Comparison of ENCODE assay signal across 30 cellular contexts in the genomic region with DNA sequence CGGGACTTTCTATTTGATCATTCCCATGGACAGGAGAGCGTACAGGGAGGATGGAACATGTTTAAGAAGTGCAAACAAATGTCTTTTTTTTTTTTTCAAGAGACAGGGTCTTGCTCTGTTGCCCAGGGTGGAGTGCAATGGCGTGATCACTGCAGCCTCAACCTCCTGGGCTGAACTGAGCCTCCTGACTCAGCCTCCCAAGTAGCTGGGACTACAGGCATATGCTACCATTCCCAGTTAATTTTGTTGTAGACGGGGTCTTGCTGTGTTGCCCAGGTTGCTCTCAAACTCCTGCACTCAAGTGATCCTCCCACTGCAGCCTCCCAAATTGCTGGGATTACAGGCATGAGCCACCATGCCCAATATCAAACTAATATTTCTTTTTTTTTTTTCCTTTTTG. TPM values are rescaled to one million over a fixed set of nuclear protein-coding genes. Genes with fewer than 3 reads are reported as not detected.
"Had no signal": no experiment of that assay in that cellular context is flagged by ENCODE, and none has a peak within 500 bp of the region (broad histone marks: within the 10 kb centered on the region; RNA-seq: fewer than 3 reads in every experiment).

No MANE protein-coding gene starts in this region.

- FAIRE-seq: keratinocyte had no signal

- H3K36me3 ChIP-seq: neural progenitor cell, uterus had no signal

- H3K4me3 ChIP-seq: coronary artery, dorsolateral prefrontal cortex, heart left ventricle, left ventricle myocardium inferior, lower lobe of right lung, neural progenitor cell, psoas muscle, skin epidermis, testis, transverse colon, uterus had no signal

- H3K27ac ChIP-seq: coronary artery, dorsolateral prefrontal cortex, heart left ventricle, left ventricle myocardium inferior, lower lobe of right lung, parathyroid adenoma, skin epidermis, testis, transverse colon, uterus had no signal

- H3K27me3 ChIP-seq: dorsolateral prefrontal cortex, heart left ventricle, neural progenitor cell, testis, transverse colon, uterus had no signal

- H3K79me2 ChIP-seq: parathyroid adenoma had no signal

- H3K9me3 ChIP-seq: heart left ventricle, left ventricle myocardium inferior, lower lobe of right lung, psoas muscle, testis, transverse colon, uterus had no signal

- H3K4me1 ChIP-seq: neural progenitor cell, parathyroid adenoma, uterus had no signal

- H3K9ac ChIP-seq: neural progenitor cell, parathyroid adenoma had no signal

- ATAC-seq: heart left ventricle; lower lobe of right lung; natural killer cell; psoas muscle; sciatic nerve; stimulated activated naive B cell treated with anti-CD40 and anti-IgM and Interleukin-4, amounts not matched to agents 10 μg/mL and 1 μg/mL and 100 μg/mL, for 72 hours; stimulated activated naive CD8-positive, alpha-beta T cell treated with anti-CD3 and anti-CD28 coated beads, Interleukin-15, amount 100 ng/mL, for 72 hours had no signal

- H2AFZ ChIP-seq: neural progenitor cell, parathyroid adenoma had no signal

- H3K4me2 ChIP-seq: neural progenitor cell had no signal

- DNase-seq: effector CD8-positive, alpha-beta T cell; foreskin melanocyte; heart left ventricle; hypothalamus; immature natural killer cell; left ventricle myocardium inferior; lower lobe of right lung; natural killer cell; nucleus accumbens; psoas muscle; retina; stimulated activated CD4-positive, alpha-beta T cell treated with anti-CD3 and anti-CD28 coated beads, Interleukin-2, amount 100 ng/mL, for 24 hours; stimulated activated CD4-positive, alpha-beta T cell treated with anti-CD3 and anti-CD28 coated beads, Interleukin-4, amount 100 ng/mL, for 4 hours; stimulated activated naive B cell treated with anti-CD40 and anti-IgM and Interleukin-4, amounts not matched to agents 10 μg/mL and 1 μg/mL and 100 μg/mL, for 72 hours; stimulated activated naive CD8-positive, alpha-beta T cell treated with anti-CD3 and anti-CD28 coated beads, Interleukin-15, amount 100 ng/mL, for 72 hours; testis; transverse colon; uterus had no signal

RNA-seq across cellular contexts. Expression of a gene that starts 40.5 kb away (rescaled TPM):
- total RNA-seq: chondrocyte, glomerular endothelial cell, heart left ventricle, left ventricle myocardium inferior, lower lobe of right lung, mesothelial cell of epicardium, myocyte, sciatic nerve, subcutaneous adipose tissue, transverse colon, uterus had no signal
- polyA plus RNA-seq: immature natural killer cell had no signal
